ENCODE assay signal across 34 cellular contexts in genomic region chr19:29083863-29084262, GRCh38.
"Had no signal": no experiment of that assay in that cellular context is flagged by ENCODE, and none has a peak within 500 bp of the region (broad histone marks: within the 10 kb centered on the region; RNA-seq: fewer than 3 reads in every experiment).

No MANE protein-coding gene starts in this region.

- H3K4me1 Mint-ChIP-seq: activated B cell treated with CpG ODN at 0.5 μM for 24 hours; activated CD4-positive, alpha-beta T cell treated with anti-CD3 and anti-CD28 coated beads, Interleukin-2, amount 10 ng/mL, durations not matched to agents 24 days and 14 days; activated naive CD8-positive, alpha-beta T cell treated with anti-CD3 and anti-CD28 coated beads for 36 hours; activated T-helper 17 cell treated with anti-CD3 and anti-CD28 coated beads, Interleukin-2, amount 50 U/mL, for 72 hours had no signal

- ATAC-seq: activated CD8-positive, alpha-beta T cell treated with anti-CD3 and anti-CD28 coated beads for 36 hours; activated naive CD4-positive, alpha-beta T cell treated with anti-CD3 and anti-CD28 coated beads, Interleukin-2, amount 50 U/mL, for 72 hours; activated T-cell treated with anti-CD3 and anti-CD28 coated beads, Interleukin-2, amount 50 U/mL, for 4 hours; activated T-cell treated with anti-CD3 and anti-CD28 coated beads, Interleukin-2, amount 50 U/mL, for 72 hours; activated T-helper 17 cell treated with anti-CD3 and anti-CD28 coated beads, Interleukin-2, amount 50 U/mL, for 72 hours; body of pancreas had no signal

- H3K36me3 Mint-ChIP-seq: activated CD4-positive, alpha-beta memory T cell treated with anti-CD3 and anti-CD28 coated beads for 36 hours; activated naive CD4-positive, alpha-beta T cell treated with anti-CD3 and anti-CD28 coated beads, Interleukin-2, amount 50 U/mL, for 72 hours; activated naive CD8-positive, alpha-beta T cell treated with anti-CD3 and anti-CD28 coated beads for 36 hours had no signal

- H3K4me1 ChIP-seq: adrenal gland, breast epithelium had no signal

- DNase-seq: activated B cell treated with CpG ODN at 0.5 μM for 24 hours; activated CD4-positive, alpha-beta memory T cell treated with anti-CD3 and anti-CD28 coated beads for 36 hours; activated CD4-positive, alpha-beta T cell treated with anti-CD3 and anti-CD28 coated beads for 4 hours; activated CD4-positive, alpha-beta T cell treated with anti-CD3 and anti-CD28 coated beads, Interleukin-2, amount 50 U/mL, for 1 hour; activated CD4-positive, alpha-beta T cell treated with anti-CD3 and anti-CD28 coated beads, Interleukin-2, amount 50 U/mL, for 4 hours; activated CD4-positive, CD25-positive, alpha-beta regulatory T cell treated with anti-CD3 and anti-CD28 coated beads, Interleukin-2, amount 50 U/mL, for 72 hours; activated CD8-positive, alpha-beta memory T cell treated with anti-CD3 and anti-CD28 coated beads, Interleukin-2, amount 50 U/mL, for 4 hours; activated CD8-positive, alpha-beta T cell treated with anti-CD3 and anti-CD28 coated beads for 36 hours; activated effector memory CD4-positive, alpha-beta T cell treated with anti-CD3 and anti-CD28 coated beads, Interleukin-2, amount 50 U/mL, for 16 hours; activated gamma-delta T cell treated with Interleukin-2 at 50 U/mL for 16 hours; activated naive CD4-positive, alpha-beta T cell; activated naive CD4-positive, alpha-beta T cell treated with anti-CD3 and anti-CD28 coated beads for 36 hours; activated naive CD4-positive, alpha-beta T cell treated with anti-CD3 and anti-CD28 coated beads, Interleukin-2, amount 50 U/mL, for 16 hours; activated naive CD8-positive, alpha-beta T cell treated with anti-CD3 and anti-CD28 coated beads for 36 hours; activated T-cell treated with anti-CD3 and anti-CD28 coated beads for 4 hours; activated T-cell treated with anti-CD3 and anti-CD28 coated beads, Interleukin-2, amount 50 U/mL, for 1 hour; activated T-cell treated with anti-CD3 and anti-CD28 coated beads, Interleukin-2, amount 50 U/mL, for 4 hours; activated T-cell treated with anti-CD3 and anti-CD28 coated beads, Interleukin-2, amount 50 U/mL, for 72 hours; amniotic stem cell; aorta; body of pancreas; brain microvascular endothelial cell; central memory CD4-positive, alpha-beta T cell; T-helper 1 cell; T-helper 9 cell had no signal

- H3K9me3 ChIP-seq: adrenal gland, body of pancreas, breast epithelium had no signal

- H3K27me3 Mint-ChIP-seq: activated B cell treated with CpG ODN at 0.5 μM for 24 hours; activated CD4-positive, alpha-beta T cell treated with anti-CD3 and anti-CD28 coated beads, Interleukin-2, amount 10 ng/mL, durations not matched to agents 24 days and 14 days had no signal

- H3K36me3 ChIP-seq: adrenal gland, brain microvascular endothelial cell, breast epithelium had no signal

- H3K9me3 Mint-ChIP-seq: activated B cell treated with CpG ODN at 0.5 μM for 24 hours; activated CD4-positive, alpha-beta memory T cell treated with anti-CD3 and anti-CD28 coated beads for 36 hours; activated CD4-positive, alpha-beta T cell treated with anti-CD3 and anti-CD28 coated beads, Interleukin-2, amount 10 ng/mL, durations not matched to agents 24 days and 14 days; activated CD8-positive, alpha-beta T cell treated with anti-CD3 and anti-CD28 coated beads for 36 hours; activated naive CD4-positive, alpha-beta T cell treated with anti-CD3 and anti-CD28 coated beads for 36 hours; activated naive CD4-positive, alpha-beta T cell treated with anti-CD3 and anti-CD28 coated beads, Interleukin-2, amount 50 U/mL, for 72 hours; activated naive CD8-positive, alpha-beta T cell treated with anti-CD3 and anti-CD28 coated beads for 36 hours; activated T-cell treated with anti-CD3 and anti-CD28 coated beads, Interleukin-2, amount 50 U/mL, for 4 hours; activated T-cell treated with anti-CD3 and anti-CD28 coated beads, Interleukin-2, amount 50 U/mL, for 72 hours; activated T-helper 1 cell treated with anti-CD3 and anti-CD28 coated beads, Interleukin-12 subunit alpha, Interleukin-12 subunit beta, Interleukin-2, Interleukin-4 antibody, amounts not matched to agents 30 ng/mL and 10 ng/mL and 1 ng/mL, durations not matched to agents 14 hours and 24 hours and 36 hours; activated T-helper 17 cell treated with anti-CD3 and anti-CD28 coated beads, Interleukin-2, amount 50 U/mL, for 72 hours; T-helper 1 cell treated with Interleukin-12 subunit alpha and Interleukin-12 subunit beta and Interleukin-4 antibody, amounts not matched to agents 30 μg/mL and 1 μg/mL, for 36 hours; T-helper 2 cell treated with Interferon-gamma antibody and Interleukin-4, amounts not matched to agents 5 μg/mL and 100 μg/mL, for 36 hours had no signal

- H3K27ac ChIP-seq: adrenal gland, body of pancreas, brain microvascular endothelial cell, breast epithelium, VCaP had no signal

- H3K27ac Mint-ChIP-seq: activated B cell treated with CpG ODN at 0.5 μM for 24 hours; activated CD4-positive, alpha-beta memory T cell treated with anti-CD3 and anti-CD28 coated beads for 36 hours; activated CD4-positive, alpha-beta T cell treated with anti-CD3 and anti-CD28 coated beads, Interleukin-2, amount 10 ng/mL, durations not matched to agents 24 days and 14 days; activated CD8-positive, alpha-beta T cell treated with anti-CD3 and anti-CD28 coated beads for 36 hours; activated naive CD4-positive, alpha-beta T cell treated with anti-CD3 and anti-CD28 coated beads for 36 hours; activated naive CD4-positive, alpha-beta T cell treated with anti-CD3 and anti-CD28 coated beads, Interleukin-2, amount 50 U/mL, for 72 hours; activated naive CD8-positive, alpha-beta T cell treated with anti-CD3 and anti-CD28 coated beads for 36 hours; activated T-cell treated with anti-CD3 and anti-CD28 coated beads, Interleukin-2, amount 50 U/mL, for 72 hours; activated T-helper 1 cell treated with anti-CD3 and anti-CD28 coated beads, Interleukin-12 subunit alpha, Interleukin-12 subunit beta, Interleukin-2, Interleukin-4 antibody, amounts not matched to agents 30 ng/mL and 10 ng/mL and 1 ng/mL, durations not matched to agents 14 hours and 24 hours and 36 hours; activated T-helper 17 cell treated with anti-CD3 and anti-CD28 coated beads, Interleukin-2, amount 50 U/mL, for 72 hours; T-helper 1 cell treated with Interleukin-12 subunit alpha and Interleukin-12 subunit beta and Interleukin-4 antibody, amounts not matched to agents 30 μg/mL and 1 μg/mL, for 36 hours; T-helper 2 cell treated with Interferon-gamma antibody and Interleukin-4, amounts not matched to agents 5 μg/mL and 100 μg/mL, for 36 hours had no signal

- H3K4me3 Mint-ChIP-seq: activated B cell treated with CpG ODN at 0.5 μM for 24 hours; activated CD4-positive, alpha-beta memory T cell treated with anti-CD3 and anti-CD28 coated beads for 36 hours; activated CD4-positive, alpha-beta T cell treated with anti-CD3 and anti-CD28 coated beads, Interleukin-2, amount 10 ng/mL, durations not matched to agents 24 days and 14 days; activated CD8-positive, alpha-beta T cell treated with anti-CD3 and anti-CD28 coated beads for 36 hours; activated naive CD4-positive, alpha-beta T cell treated with anti-CD3 and anti-CD28 coated beads for 36 hours; activated naive CD8-positive, alpha-beta T cell treated with anti-CD3 and anti-CD28 coated beads for 36 hours; activated T-cell treated with anti-CD3 and anti-CD28 coated beads, Interleukin-2, amount 50 U/mL, for 4 hours; activated T-cell treated with anti-CD3 and anti-CD28 coated beads, Interleukin-2, amount 50 U/mL, for 72 hours; activated T-helper 1 cell treated with anti-CD3 and anti-CD28 coated beads, Interleukin-12 subunit alpha, Interleukin-12 subunit beta, Interleukin-2, Interleukin-4 antibody, amounts not matched to agents 30 ng/mL and 10 ng/mL and 1 ng/mL, durations not matched to agents 14 hours and 24 hours and 36 hours; activated T-helper 17 cell treated with anti-CD3 and anti-CD28 coated beads, Interleukin-2, amount 50 U/mL, for 72 hours; T-helper 1 cell treated with Interleukin-12 subunit alpha and Interleukin-12 subunit beta and Interleukin-4 antibody, amounts not matched to agents 30 μg/mL and 1 μg/mL, for 36 hours; T-helper 2 cell treated with Interferon-gamma antibody and Interleukin-4, amounts not matched to agents 5 μg/mL and 100 μg/mL, for 36 hours had no signal

- H3K4me3 ChIP-seq: adrenal gland, body of pancreas, breast epithelium had no signal

- H3K27me3 ChIP-seq: adrenal gland, body of pancreas, brain microvascular endothelial cell had no signal
